ENCODE assay signal across 19 cellular contexts in the genomic region with DNA sequence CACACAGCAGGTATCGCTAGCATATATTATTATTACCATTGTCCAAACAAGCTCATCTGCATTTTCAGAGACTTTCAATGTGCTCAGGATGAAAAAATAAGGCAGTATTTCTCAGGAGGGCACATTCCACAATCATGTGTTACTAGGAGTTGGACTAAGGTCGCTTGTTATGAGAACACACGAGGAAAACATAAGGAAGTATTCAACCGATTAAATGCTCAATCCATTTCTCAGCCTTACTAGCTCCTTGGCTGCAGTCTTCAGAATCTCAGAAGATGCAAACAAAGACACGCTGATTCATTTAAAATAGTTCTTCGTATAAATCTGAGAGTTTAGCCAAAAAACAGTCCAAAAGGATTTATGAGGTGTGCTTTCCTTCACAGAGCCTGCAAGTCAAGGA.
"Had no signal": no experiment of that assay in that cellular context is flagged by ENCODE, and none has a peak within 500 bp of the region (broad histone marks: within the 10 kb centered on the region; RNA-seq: fewer than 3 reads in every experiment).

No MANE protein-coding gene starts in this region.

- H3K4me3 ChIP-seq: adrenal gland, gastrocnemius medialis, heart left ventricle, mucosa of descending colon, pancreas, suprapubic skin, transverse colon, vagina had no signal

- H3K27me3 ChIP-seq: adrenal gland, gastrocnemius medialis, heart left ventricle, pancreas, suprapubic skin, transverse colon, vagina had no signal

- H3K4me1 ChIP-seq: adrenal gland had no signal

- H3K36me3 ChIP-seq: adrenal gland, pancreas, suprapubic skin, transverse colon, vagina had no signal

- H3K27ac ChIP-seq: adrenal gland, heart left ventricle, pancreas, suprapubic skin, transverse colon, vagina had no signal

- ATAC-seq: activated CD4-positive, alpha-beta T cell treated with anti-CD3 and anti-CD28 coated beads for 36 hours; esophagus mucosa; gastrocnemius medialis; heart left ventricle; left ventricle myocardium superior; mucosa of descending colon; pancreas; stimulated activated naive CD8-positive, alpha-beta T cell treated with anti-CD3 and anti-CD28 coated beads, Interleukin-15, Interleukin-2, amounts not matched to agents 100 U/mL and 50 U/mL, for 24 hours; WTC11 had no signal

- H3K9me3 ChIP-seq: adrenal gland, gastrocnemius medialis, heart left ventricle, mucosa of descending colon, pancreas, suprapubic skin, transverse colon, vagina had no signal

- DNase-seq: activated CD4-positive, alpha-beta T cell treated with anti-CD3 and anti-CD28 coated beads for 36 hours; activated CD4-positive, alpha-beta T cell treated with anti-CD3 and anti-CD28 coated beads, Interleukin-2, amount 50 U/mL, for 48 hours; activated gamma-delta T cell; adrenal gland; cerebellar nuclear complex; cortex of kidney; gastrocnemius medialis; heart left ventricle; kidney; left ventricle myocardium superior; mucosa of descending colon; naive B cell; pancreas; stimulated activated naive CD8-positive, alpha-beta T cell treated with anti-CD3 and anti-CD28 coated beads, Interleukin-15, Interleukin-2, amounts not matched to agents 100 U/mL and 50 U/mL, for 24 hours; transverse colon had no signal
